In the genomic region with DNA sequence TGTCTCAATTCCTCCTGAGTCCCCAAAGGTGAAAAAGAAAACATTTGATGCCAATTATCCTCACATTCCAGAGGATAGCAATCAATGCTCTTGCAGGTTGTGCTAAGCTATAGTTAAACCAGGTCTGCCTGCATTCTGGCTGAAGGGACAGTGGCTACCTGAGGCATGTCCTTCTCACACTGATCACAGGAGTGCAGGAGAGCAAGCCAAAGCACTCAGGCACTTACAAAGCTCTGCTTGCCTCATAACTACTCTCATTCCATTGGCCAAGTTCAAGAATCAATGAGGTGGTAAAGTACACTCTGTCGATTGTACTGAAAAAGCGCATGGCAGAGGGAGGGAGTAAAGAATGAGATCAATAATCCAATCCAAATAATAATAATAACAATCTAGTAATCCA, we compare ENCODE assay signal across 27 cellular contexts.
"Had no signal": no experiment of that assay in that cellular context is flagged by ENCODE, and none has a peak within 500 bp of the region (broad histone marks: within the 10 kb centered on the region; RNA-seq: fewer than 3 reads in every experiment).

No MANE protein-coding gene starts in this region.

- H3K9me3 ChIP-seq: esophagus squamous epithelium, left lung, pancreas, right atrium auricular region, suprapubic skin had no signal

- DNase-seq: dermis blood vessel endothelial cell; effector memory CD4-positive, alpha-beta T cell; erythroblast; esophagus squamous epithelium; foreskin melanocyte; glutamatergic neuron; hypothalamus; immature natural killer cell; islet precursor cell; left lung; mesenchymal stem cell; midbrain; naive thymus-derived CD8-positive, alpha-beta T cell; occipital lobe; pancreas; stimulated activated CD4-positive, alpha-beta T cell treated with anti-CD3 and anti-CD28 coated beads, Interleukin-12 subunit alpha, Interleukin-12 subunit beta, amount 100 ng/mL, for 4 hours; stimulated activated CD4-positive, alpha-beta T cell treated with anti-CD3 and anti-CD28 coated beads, Interleukin-1b, Interleukin-23, amount 100 ng/mL, for 48 hours; stimulated activated CD4-positive, alpha-beta T cell treated with anti-CD3 and anti-CD28 coated beads, Interleukin-4, amount 100 ng/mL, for 1 hour; stimulated activated CD8-positive, alpha-beta memory T cell treated with anti-CD3 and anti-CD28 coated beads, Interleukin-4, amount 100 ng/mL, for 48 hours; stimulated activated naive CD4-positive, alpha-beta T cell; stimulated activated naive CD8-positive, alpha-beta T cell treated with anti-CD3 and anti-CD28 coated beads, Interleukin-15, amount 100 ng/mL, for 72 hours; trophoblast cell had no signal

- H3K36me3 Mint-ChIP-seq: immature natural killer cell; naive thymus-derived CD8-positive, alpha-beta T cell had no signal

- H3K9me3 Mint-ChIP-seq: immature natural killer cell; stimulated activated naive CD8-positive, alpha-beta T cell treated with anti-CD3 and anti-CD28 coated beads, Interleukin-15, amount 100 ng/mL, for 72 hours had no signal

- H3K4me1 ChIP-seq: esophagus squamous epithelium, left lung, pancreas, right atrium auricular region, suprapubic skin had no signal

- H3K4me1 Mint-ChIP-seq: immature natural killer cell; naive thymus-derived CD8-positive, alpha-beta T cell; stimulated activated naive CD8-positive, alpha-beta T cell treated with anti-CD3 and anti-CD28 coated beads, Interleukin-15, amount 100 ng/mL, for 72 hours had no signal

- H3K4me3 ChIP-seq: coronary artery, esophagus squamous epithelium, left lung, pancreas, right atrium auricular region, smooth muscle cell, suprapubic skin had no signal

- H3K27ac Mint-ChIP-seq: immature natural killer cell; naive thymus-derived CD8-positive, alpha-beta T cell; stimulated activated naive CD8-positive, alpha-beta T cell treated with anti-CD3 and anti-CD28 coated beads, Interleukin-15, amount 100 ng/mL, for 72 hours had no signal

- H3K27ac ChIP-seq: coronary artery, esophagus squamous epithelium, left lung, pancreas, right atrium auricular region, suprapubic skin had no signal

- H3K27me3 Mint-ChIP-seq: stimulated activated naive CD8-positive, alpha-beta T cell treated with anti-CD3 and anti-CD28 coated beads, Interleukin-15, amount 100 ng/mL, for 72 hours had no signal

- H3K36me3 ChIP-seq: esophagus squamous epithelium, left lung, pancreas, right atrium auricular region, suprapubic skin had no signal

- H3K27me3 ChIP-seq: esophagus squamous epithelium, left lung, pancreas, right atrium auricular region, suprapubic skin had no signal

- H3K4me3 Mint-ChIP-seq: immature natural killer cell; naive thymus-derived CD8-positive, alpha-beta T cell; stimulated activated naive CD8-positive, alpha-beta T cell treated with anti-CD3 and anti-CD28 coated beads, Interleukin-15, amount 100 ng/mL, for 72 hours had no signal

- ATAC-seq: left lung; naive thymus-derived CD8-positive, alpha-beta T cell; pancreas; sciatic nerve; stimulated activated naive CD8-positive, alpha-beta T cell treated with anti-CD3 and anti-CD28 coated beads, Interleukin-15, amount 100 ng/mL, for 72 hours had no signal

- H3K4me2 ChIP-seq: smooth muscle cell had no signal
